8 cellular contexts compared by ENCODE assay signal in genomic region chr7:30143748-30144251, GRCh38. TPM values are rescaled to one million over a fixed set of nuclear protein-coding genes. Genes with fewer than 3 reads are reported as not detected.
DNase-seq lines count a peak whose midpoint lies in the region; ATAC-seq and TF ChIP-seq lines count a peak whose summit lies in the region.

No MANE protein-coding gene starts in this region.

- peaks cover 60% of the 10 kb centered on the region for H3K4me1 ChIP-seq in lower lobe of right lung

- no peaks in the 10 kb centered on the region for H3K27me3 ChIP-seq in lower lobe of right lung (ENCODE audit: low read depth)

- TF ChIP-seq CTCF in lower lobe of right lung (IDR thresholded peaks at IDR 0.05), result no peak

- H3K27ac ChIP-seq in lower lobe of right lung, result peak overlapping the region; percentile 61

- no peaks in the 10 kb centered on the region for H3K9me3 ChIP-seq in lower lobe of right lung

- no peak overlapping the region for H3K4me3 ChIP-seq in lower lobe of right lung

- intact Hi-C loops in lower lobe of right lung (cut with DNase I), result no loop called here

- ATAC-seq in lower lobe of right lung (peak in 1 of 2 donors; percentile 19), GM21717 (IDR thresholded peaks at IDR 0.05; ENCODE audit: unreplicated experiment) (no peak)

- DNase-seq in DMS53 (lab: John Stamatoyannopoulos, UW) (peak; percentile 69), NCI-H1417 (lab: John Stamatoyannopoulos, UW) (peak; percentile 88 to 99 (median 89)), SW480 (ENCODE audit: low spot score) (peak; percentile 78), lower lobe of right lung (no peak), medulla oblongata (ENCODE audit: extremely low spot score) (no peak), mucosa of gallbladder (ENCODE audit: low spot score) (no peak)
- DNase-seq in effector CD8-positive, alpha-beta T cell (lab: John Stamatoyannopoulos, UW), result no peak

- no peaks in the 10 kb centered on the region for H3K36me3 ChIP-seq in lower lobe of right lung

RNA-seq across cellular contexts. Expression of gene MTURN, which starts 9.0 kb away (rescaled TPM):
- total RNA-seq in lower lobe of right lung (39.4 TPM), mucosa of gallbladder (36.3 TPM)

Comparison
In these comparisons a context has a peak if more than half of its experiments do, and no peak if none do; other contexts are left out.
1. DNase-seq: peak in DMS53 (single experiment), NCI-H1417 (3 of 3) and SW480 (single experiment); none in lower lobe of right lung (single experiment), effector CD8-positive, alpha-beta T cell (single experiment), medulla oblongata (single experiment) and mucosa of gallbladder (single experiment).